ENCODE assay signal across 3 cellular contexts in the genomic region with DNA sequence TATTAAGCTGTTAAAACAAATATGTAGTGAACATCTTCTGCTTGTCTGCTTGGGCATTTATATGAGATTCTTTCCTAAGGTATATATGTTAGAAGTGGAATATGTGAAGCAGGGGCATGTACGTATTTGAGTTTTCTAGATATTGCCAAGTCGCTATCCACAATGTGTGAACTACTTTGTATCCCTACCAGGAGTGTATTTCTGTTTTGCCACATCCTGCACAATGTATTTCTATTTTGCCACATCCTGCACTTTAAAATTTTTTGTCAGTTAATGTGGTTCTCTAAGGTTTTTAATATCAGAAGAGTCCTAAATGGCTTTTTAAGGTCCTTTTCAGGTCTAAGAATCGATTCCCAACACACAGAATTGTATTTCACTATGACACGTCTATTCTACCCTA.
"Had no signal": no experiment of that assay in that cellular context is flagged by ENCODE, and none has a peak within 500 bp of the region (broad histone marks: within the 10 kb centered on the region; RNA-seq: fewer than 3 reads in every experiment).

No MANE protein-coding gene starts in this region.

- DNase-seq: GDM1, GF-D8 had no signal

- H3K4me3 ChIP-seq: GM12878 had no signal

- ATAC-seq: GM12878 had no signal
